ENCODE assay signal across 13 cellular contexts in genomic region chr6:87074051-87074711, GRCh38. TPM values are rescaled to one million over a fixed set of nuclear protein-coding genes. Genes with fewer than 3 reads are reported as not detected.
DNase-seq lines count a peak whose midpoint lies in the region; ATAC-seq lines count a peak whose summit lies in the region.
"Had no signal": no experiment of that assay in that cellular context is flagged by ENCODE, and none has a peak within 500 bp of the region (broad histone marks: within the 10 kb centered on the region; RNA-seq: fewer than 3 reads in every experiment).

No MANE protein-coding gene starts in this region.

- DNase-seq in glomerular visceral epithelial cell (ENCODE audit: extremely low spot score), result peak; percentile 66
- DNase-seq in renal cortical epithelial cell (ENCODE audit: low read depth), result peak; percentile 74
- no peak for DNase-seq in dedifferentiated amniotic fluid mesenchymal stem cell (ENCODE audit: extremely low spot score)
- DNase-seq in SW 1271 (lab: John Stamatoyannopoulos, UW), result no peak
- DNase-seq in hepatic stellate cell (ENCODE audit: low spot score), result no peak
- DNase-seq: activated CD4-positive, CD25-positive, alpha-beta regulatory T cell treated with anti-CD3 and anti-CD28 coated beads, Interleukin-2, amount 50 U/mL, for 72 hours; activated CD8-positive, alpha-beta memory T cell treated with anti-CD3 and anti-CD28 coated beads, Interleukin-2, amount 50 U/mL, for 4 hours; activated naive CD4-positive, alpha-beta T cell treated with anti-CD3 and anti-CD28 coated beads, Interleukin-2, amount 10 ng/mL, durations not matched to agents 7 days and 5 days; GOT3; NCI-H187 treated with DMSO at 0.1 percent for 48 hours had no signal

- peak; percentile 83 for ATAC-seq in GM18907 (IDR thresholded peaks at IDR 0.05; ENCODE audit: unreplicated experiment)
- peak; percentile 82 for ATAC-seq in HG02943 (IDR thresholded peaks at IDR 0.05; ENCODE audit: low read depth, unreplicated experiment)

RNA-seq across cellular contexts. Expression of gene CGA, which starts 20.7 kb away (rescaled TPM):
- total RNA-seq in renal cortical epithelial cell, result not detected in 2 replicates
- total RNA-seq: thoracic aorta had no signal

Comparison
In these comparisons a context has a peak if more than half of its experiments do, and no peak if none do; other contexts are left out.
1. DNase-seq: peak in glomerular visceral epithelial cell (single experiment) and renal cortical epithelial cell (single experiment); none in dedifferentiated amniotic fluid mesenchymal stem cell (single experiment), SW 1271 (0 of 2) and hepatic stellate cell (single experiment).